In genomic region chr9:133124123-133124948, GRCh38 we compare ENCODE assay signal across 1 cellular context.
TF ChIP-seq lines count a peak whose summit lies in the region.

No MANE protein-coding gene starts in this region.

TF ChIP-seq in K562, 482 proteins besides CTCF, POLR2A, EP300 and RAD21 (continued from another document and continues in another):
- TF ChIP-seq AFF4 (CRISPR knock-in tag; IDR thresholded peaks at IDR 0.05) (no peak), ELF4 (CRISPR knock-in tag; IDR thresholded peaks at IDR 0.05) (peak; percentile 93), GATAD2B (IDR thresholded peaks at IDR 0.05; ENCODE audit: borderline replicate concordance) (no peak), BCL6 (CRISPR knock-in tag; IDR thresholded peaks at IDR 0.05) (no peak), CBX8 (IDR thresholded peaks at IDR 0.05; ENCODE audit: borderline replicate concordance, extremely low read depth, low read depth, low read length, poor library complexity, severe bottlenecking) (no peak), ESRRA (IDR thresholded peaks at IDR 0.05; ENCODE audit: borderline replicate concordance, low read depth) (no peak), ILK (tag; IDR thresholded peaks at IDR 0.05; ENCODE audit: borderline replicate concordance, low read depth) (no peak), E4F1 (CRISPR knock-in tag; IDR thresholded peaks at IDR 0.05; ENCODE audit: borderline replicate concordance) (no peak), ARID3B (CRISPR knock-in tag; IDR thresholded peaks at IDR 0.05; ENCODE audit: borderline replicate concordance) (no peak), ZNF224 (CRISPR knock-in tag; IDR thresholded peaks at IDR 0.05) (0 out of 2 replicates have a peak, but pooled peaks have one; percentile 55), SNRNP70 (optimal IDR thresholded peaks at IDR 0.05; ENCODE audit: low read depth, low read length) (no peak), RFX7 (CRISPR knock-in tag; IDR thresholded peaks at IDR 0.05) (no peak), FOXJ3 (CRISPR knock-in tag; IDR thresholded peaks at IDR 0.05) (no peak), POU5F1 (IDR thresholded peaks at IDR 0.05; ENCODE audit: borderline replicate concordance, low read depth, low read length, partially characterized antibody) (no peak), CREB5 (CRISPR knock-in tag; IDR thresholded peaks at IDR 0.05) (no peak), ZMIZ1 (IDR thresholded peaks at IDR 0.05; ENCODE audit: low read depth in 2 of 2, low read length in 2 of 2) (no peak), TOE1 (IDR thresholded peaks at IDR 0.05; ENCODE audit: borderline replicate concordance) (peak; percentile 45; the same call in 1 of the 2 replicates), TOE1 (CRISPR knock-in tag; IDR thresholded peaks at IDR 0.05; ENCODE audit: borderline replicate concordance, low read depth) (no peak), ZNF778 (CRISPR knock-in tag; IDR thresholded peaks at IDR 0.05) (no peak), MBD1 (CRISPR knock-in tag; IDR thresholded peaks at IDR 0.05) (no peak), RUNX1 (IDR thresholded peaks at IDR 0.05; ENCODE audit: low read depth) (no peak), NFIC (IDR thresholded peaks at IDR 0.05) (no peak; the same call in 1 of the 2 replicates), HDAC6 (IDR thresholded peaks at IDR 0.05; ENCODE audit: low read depth, low read length) (no peak), BCOR (IDR thresholded peaks at IDR 0.05) (peak; percentile 94), NKRF (IDR thresholded peaks at IDR 0.05; ENCODE audit: borderline replicate concordance) (peak; percentile 50), IRF9 (tag; IDR thresholded peaks at IDR 0.05) (no peak), ZNF696 (CRISPR knock-in tag; conservative IDR thresholded peaks at IDR 0.05) (no peak), MBD2 (IDR thresholded peaks at IDR 0.05; ENCODE audit: borderline replicate concordance, low read depth) (no peak), TEAD1 (CRISPR knock-in tag; IDR thresholded peaks at IDR 0.05) (no peak), ARID3A (IDR thresholded peaks at IDR 0.05; ENCODE audit: borderline replicate concordance, low read depth, low read length) (no peak), EZH2 (IDR thresholded peaks at IDR 0.05; ENCODE audit: borderline replicate concordance, low read depth, low read length) (no peak), CBX3 (IDR thresholded peaks at IDR 0.05; ENCODE audit: borderline replicate concordance in 1 of 2, low read length in 2 of 2) (no peak), ZFP36 (IDR thresholded peaks at IDR 0.05; ENCODE audit: low read depth, low read length, partially characterized antibody) (peak; percentile 5), HDAC2 (IDR thresholded peaks at IDR 0.05) (0 out of 2 replicates have a peak, but pooled peaks have one; percentile 64), ATF3 (IDR thresholded peaks at IDR 0.05) (no peak), ATF3 (CRISPR knock-in tag; conservative IDR thresholded peaks at IDR 0.05) (no peak), ZSCAN29 (IDR thresholded peaks at IDR 0.05) (no peak), ZNF707 (CRISPR knock-in tag; conservative IDR thresholded peaks at IDR 0.05) (no peak), NFIX (CRISPR knock-in tag; IDR thresholded peaks at IDR 0.05; ENCODE audit: low read depth) (no peak), ZNF444 (CRISPR knock-in tag; IDR thresholded peaks at IDR 0.05) (no peak)
